Comparison of ENCODE assay signal across 8 cellular contexts in genomic region chr1:180981596-180982387, GRCh38. TPM values are rescaled to one million over a fixed set of nuclear protein-coding genes. Genes with fewer than 3 reads are reported as not detected.
DNase-seq lines count a peak whose midpoint lies in the region; ATAC-seq and TF ChIP-seq lines count a peak whose summit lies in the region.

No MANE protein-coding gene starts in this region.

- POLR2A ChIA-PET in activated B cell treated with CpG ODN at 0.5 μM for 24 hours (lab: Charles Lee): interaction anchor here (0.6 kb wide), 1 partner anchor 14 kb away, joined by 3 read pairs; no protein-coding TSS in a partner anchor

- H3K4me1 ChIP-seq in iPS-18a (ENCODE audit: control insufficient read depth, low read depth, low read length) (peaks cover 12% of the 10 kb centered on the region), suprapubic skin (no peaks in the 10 kb centered on the region)

- CTCF ChIA-PET in activated B cell treated with CpG ODN at 0.5 μM for 24 hours (lab: Charles Lee): interaction anchor here (1.6 kb wide), 1 partner anchor 160 kb away, joined by 3 read pairs; no protein-coding TSS in a partner anchor

- peak overlapping the region; percentile 33 for H3K9ac ChIP-seq in iPS-18a (ENCODE audit: low read length)

- in situ Hi-C loops in G401 (cut with HindIII; ENCODE audit: low sequenced_read_pairs): no loop called here

- no peak for TF ChIP-seq POLR2A in suprapubic skin (IDR thresholded peaks at IDR 0.05)

- peaks cover 15% of the 10 kb centered on the region for H3K4me1 Mint-ChIP-seq in activated B cell treated with CpG ODN at 0.5 μM for 24 hours

- H3K9me3 ChIP-seq in iPS-18a (ENCODE audit: control insufficient read depth, low read depth, low read length): no peaks in the 10 kb centered on the region
- H3K9me3 ChIP-seq in suprapubic skin: no peaks in the 10 kb centered on the region

- TF ChIP-seq EP300 in suprapubic skin (IDR thresholded peaks at IDR 0.05): no peak

- peaks cover 74% of the 10 kb centered on the region for H3K36me3 Mint-ChIP-seq in activated B cell treated with CpG ODN at 0.5 μM for 24 hours (ENCODE audit: low read depth)

- peak overlapping the region; percentile 20 for H3K27ac ChIP-seq in iPS-18a (ENCODE audit: low read length)
- H3K27ac ChIP-seq in suprapubic skin: no peak overlapping the region

- H3K36me3 ChIP-seq in iPS-18a (ENCODE audit: control insufficient read depth, low read depth, low read length) (peaks cover 40% of the 10 kb centered on the region), suprapubic skin (peaks cover 79% of the 10 kb centered on the region)

- intact Hi-C loops in activated B cell treated with CpG ODN at 0.5 μM for 24 hours (cut with micrococcal nuclease): loop anchor here (2.0 to 5.0 kb wide), 3 partner anchors 41 to 185 kb away; partner anchors contain the start of gene STX6

- no peaks in the 10 kb centered on the region for H3K9me3 Mint-ChIP-seq in activated B cell treated with CpG ODN at 0.5 μM for 24 hours

- H3K27ac Mint-ChIP-seq in activated B cell treated with CpG ODN at 0.5 μM for 24 hours: peak overlapping the region; percentile 64

- H3K4me3 ChIP-seq in iPS-18a (ENCODE audit: low read length) (no peak overlapping the region), suprapubic skin (no peak overlapping the region)

- H3K27me3 ChIP-seq in iPS-18a (ENCODE audit: control insufficient read depth, insufficient read depth, low read length) (no peaks in the 10 kb centered on the region), suprapubic skin (no peaks in the 10 kb centered on the region)

- 83% methylated on average over 11 of the region's 11 CpGs for WGBS in suprapubic skin

- DNase-seq in activated B cell treated with CpG ODN at 0.5 μM for 24 hours (no peak), G401 (ENCODE audit: low spot score) (no peak), HuH-7.5 (ENCODE audit: low spot score) (no peak), occipital lobe (lab: John Stamatoyannopoulos, UW) (no peak), suprapubic skin (ENCODE audit: low spot score in 2 of 2) (no peak)

- H3K27me3 Mint-ChIP-seq in activated B cell treated with CpG ODN at 0.5 μM for 24 hours: no peaks in the 10 kb centered on the region

- H3K4me3 Mint-ChIP-seq in activated B cell treated with CpG ODN at 0.5 μM for 24 hours: no peak overlapping the region

- TF ChIP-seq CTCF in activated B cell treated with CpG ODN at 0.5 μM for 24 hours (IDR thresholded peaks at IDR 0.05): no peak
- no peak for TF ChIP-seq CTCF in suprapubic skin (IDR thresholded peaks at IDR 0.05)

- peak; percentile 67 for ATAC-seq in GM18517 (IDR thresholded peaks at IDR 0.05; ENCODE audit: unreplicated experiment)
- ATAC-seq in HG02852 (IDR thresholded peaks at IDR 0.05; ENCODE audit: unreplicated experiment): peak; percentile 89
- ATAC-seq in activated B cell treated with CpG ODN at 0.5 μM for 24 hours (ENCODE audit: low read depth): peak; percentile 93

RNA-seq across cellular contexts. Expression of gene STX6, which starts 40.9 kb away (rescaled TPM):
- 20.3 and 22.8 TPM in 2 replicates for total RNA-seq in activated B cell treated with CpG ODN at 0.5 μM for 24 hours
- 17.9 and 28.8 TPM in 2 replicates for total RNA-seq in G401 (2014; rRNA removed; shearing (Covaris generic))
- total RNA-seq in occipital lobe: 86.9 TPM
- 10 to 100 TPM; 24.9 to 32.6 (median 31.3) TPM for total RNA-seq in suprapubic skin

RNA-seq across cellular contexts. Expression of gene MR1, which starts 52.0 kb away (rescaled TPM):
- total RNA-seq in activated B cell treated with CpG ODN at 0.5 μM for 24 hours (24.3 and 24.8 TPM in 2 replicates), occipital lobe (0.62 TPM), suprapubic skin (10 to 100 TPM; 10.5 to 29.5 (median 14.5) TPM)
- 8.3 and 10.6 TPM in 2 replicates for total RNA-seq in G401 (2014; rRNA removed; shearing (Covaris generic))
